Comparison of ENCODE assay signal across 22 cellular contexts in the genomic region with DNA sequence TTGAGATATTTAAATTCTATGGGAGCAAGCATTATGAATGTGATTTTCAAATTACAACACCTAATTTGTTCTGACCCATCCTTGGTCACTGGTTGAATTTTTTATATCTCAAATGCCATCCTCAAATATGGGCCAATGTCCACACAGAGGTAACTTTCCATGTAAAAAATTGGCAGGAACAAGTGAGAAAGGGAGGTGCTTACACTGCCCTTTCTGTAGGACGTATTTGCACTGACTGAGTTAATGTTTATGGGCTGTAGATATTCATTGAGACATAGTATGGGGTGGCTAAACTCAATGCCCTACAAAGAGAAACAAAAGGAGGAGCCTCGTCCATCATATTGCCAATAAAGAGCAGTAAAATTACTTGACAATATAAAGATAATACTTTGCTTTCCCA.
"Had no signal": no experiment of that assay in that cellular context is flagged by ENCODE, and none has a peak within 500 bp of the region (broad histone marks: within the 10 kb centered on the region; RNA-seq: fewer than 3 reads in every experiment).

No MANE protein-coding gene starts in this region.

- H3K4me3 ChIP-seq: MG63 had no signal

- DNase-seq: IMR-90; Karpas-422; KG1; MG63; NCI-H1092; NCI-H1436; NCI-H187; NCI-H2029; NCI-H2081 treated with DMSO at 0.1 percent for 48 hours; NCI-H2171 treated with DMSO at 0.1 percent for 48 hours; NCI-H345; NCI-H446 treated with DMSO at 0.1 percent for 48 hours; NCI-H510A treated with DMSO at 0.1 percent for 48 hours; NCI-H526; NCI-H748 treated with DMSO at 0.1 percent for 48 hours; NK-92 treated with Interleukin-12 subunit alpha and Interleukin-12 subunit beta, amount 100 ng/mL, for 24 hours; PC-3; SHP77; SK-N-SH; SW 1271 had no signal

- ATAC-seq: Panc1, PC-3 had no signal

- H3K4me2 ChIP-seq: SK-N-SH had no signal

- H3K27ac ChIP-seq: RWPE1 had no signal

- H3K36me3 ChIP-seq: MG63 had no signal

- H3K27me3 ChIP-seq: MG63 had no signal

- H3K9me2 ChIP-seq: SK-N-SH had no signal
